In genomic region chr3:17141699-17142098, GRCh38 we compare ENCODE assay signal across 29 cellular contexts.
"Had no signal": no experiment of that assay in that cellular context is flagged by ENCODE, and none has a peak within 500 bp of the region (broad histone marks: within the 10 kb centered on the region; RNA-seq: fewer than 3 reads in every experiment).

No MANE protein-coding gene starts in this region.

- DNase-seq: activated B cell treated with CpG ODN at 0.5 μM for 24 hours; activated CD4-positive, alpha-beta memory T cell treated with anti-CD3 and anti-CD28 coated beads for 36 hours; activated CD4-positive, alpha-beta T cell treated with anti-CD3 and anti-CD28 coated beads for 4 hours; activated CD4-positive, alpha-beta T cell treated with anti-CD3 and anti-CD28 coated beads, Interleukin-2, amount 50 U/mL, for 1 hour; activated CD4-positive, CD25-positive, alpha-beta regulatory T cell treated with anti-CD3 and anti-CD28 coated beads, Interleukin-2, amount 50 U/mL, for 72 hours; activated CD8-positive, alpha-beta memory T cell treated with anti-CD3 and anti-CD28 coated beads, Interleukin-2, amount 50 U/mL, for 4 hours; activated gamma-delta T cell; activated naive CD4-positive, alpha-beta T cell treated with Interleukin-2 at 50 U/mL for 16 hours; activated T-cell treated with anti-CD3 and anti-CD28 coated beads for 4 hours; activated T-cell treated with anti-CD3 and anti-CD28 coated beads, Interleukin-2, amount 50 U/mL, for 48 hours; amygdala; NCI-H1092 treated with DMSO at 0.1 percent for 48 hours; NCI-H1417; NCI-H146; NCI-H187; NCI-H2029 treated with DMSO at 0.1 percent for 48 hours; NCI-H2107; NCI-H2171; NCI-H510A; NCI-H748 treated with DMSO at 0.1 percent for 48 hours; NK-92 treated with Interleukin-12 subunit alpha and Interleukin-12 subunit beta, amount 100 ng/mL, for 24 hours; Peyer's patch; SIG-M5; SW 1271; T-helper 1 cell; T-helper 2 cell; T-helper 9 cell had no signal

- H3K4me1 ChIP-seq: Peyer's patch had no signal

- H3K4me3 ChIP-seq: Peyer's patch had no signal

- H3K9me3 ChIP-seq: ascending aorta, Peyer's patch had no signal

- H3K36me3 ChIP-seq: ascending aorta, Peyer's patch had no signal

- H3K27me3 ChIP-seq: ascending aorta, Peyer's patch had no signal

- H3K27ac ChIP-seq: Peyer's patch, VCaP had no signal
